Comparison of ENCODE assay signal across 1 cellular context in the genomic region with DNA sequence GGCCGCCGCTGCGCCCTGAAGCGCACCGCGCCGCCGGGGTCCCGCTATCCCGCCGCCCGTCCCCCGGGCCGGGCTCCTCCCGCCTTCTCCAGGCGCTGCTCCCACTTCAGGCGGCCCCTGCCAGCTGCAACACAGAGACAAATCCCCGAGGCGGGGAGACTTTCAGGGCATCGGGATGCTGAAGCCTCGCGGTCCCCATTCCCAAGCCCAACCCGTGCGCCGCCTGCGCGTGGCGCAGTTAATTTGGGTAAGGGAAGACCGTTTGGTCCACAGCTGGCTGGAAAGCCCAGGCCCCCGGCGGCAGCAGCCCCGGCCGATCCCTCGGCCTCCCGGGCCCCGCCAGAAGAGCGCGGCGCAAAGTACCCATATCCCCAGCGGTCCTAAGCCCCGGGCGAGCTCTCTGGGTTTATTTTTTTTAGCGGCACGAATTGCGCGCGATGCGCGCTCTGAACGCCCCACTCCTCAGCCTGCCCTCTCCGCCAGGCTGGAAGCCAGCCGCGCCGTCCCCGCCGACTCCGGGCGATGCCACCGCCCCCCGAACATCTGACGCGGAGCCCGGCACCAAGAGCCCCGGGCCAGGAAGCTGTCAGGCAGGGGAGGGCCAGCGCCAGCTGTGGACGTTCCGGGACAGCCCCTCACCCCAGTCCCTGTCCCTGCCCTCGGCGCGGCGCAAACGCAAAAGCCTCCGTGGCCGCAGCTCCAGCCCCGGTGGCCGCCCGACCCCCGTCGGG.
TF ChIP-seq lines count a peak whose summit lies in the region.

No MANE protein-coding gene starts in this region.

TF ChIP-seq in SK-N-SH, 30 proteins besides CTCF, POLR2A, EP300 and RAD21 (continued from another document):
- TF ChIP-seq, protein P1, sequence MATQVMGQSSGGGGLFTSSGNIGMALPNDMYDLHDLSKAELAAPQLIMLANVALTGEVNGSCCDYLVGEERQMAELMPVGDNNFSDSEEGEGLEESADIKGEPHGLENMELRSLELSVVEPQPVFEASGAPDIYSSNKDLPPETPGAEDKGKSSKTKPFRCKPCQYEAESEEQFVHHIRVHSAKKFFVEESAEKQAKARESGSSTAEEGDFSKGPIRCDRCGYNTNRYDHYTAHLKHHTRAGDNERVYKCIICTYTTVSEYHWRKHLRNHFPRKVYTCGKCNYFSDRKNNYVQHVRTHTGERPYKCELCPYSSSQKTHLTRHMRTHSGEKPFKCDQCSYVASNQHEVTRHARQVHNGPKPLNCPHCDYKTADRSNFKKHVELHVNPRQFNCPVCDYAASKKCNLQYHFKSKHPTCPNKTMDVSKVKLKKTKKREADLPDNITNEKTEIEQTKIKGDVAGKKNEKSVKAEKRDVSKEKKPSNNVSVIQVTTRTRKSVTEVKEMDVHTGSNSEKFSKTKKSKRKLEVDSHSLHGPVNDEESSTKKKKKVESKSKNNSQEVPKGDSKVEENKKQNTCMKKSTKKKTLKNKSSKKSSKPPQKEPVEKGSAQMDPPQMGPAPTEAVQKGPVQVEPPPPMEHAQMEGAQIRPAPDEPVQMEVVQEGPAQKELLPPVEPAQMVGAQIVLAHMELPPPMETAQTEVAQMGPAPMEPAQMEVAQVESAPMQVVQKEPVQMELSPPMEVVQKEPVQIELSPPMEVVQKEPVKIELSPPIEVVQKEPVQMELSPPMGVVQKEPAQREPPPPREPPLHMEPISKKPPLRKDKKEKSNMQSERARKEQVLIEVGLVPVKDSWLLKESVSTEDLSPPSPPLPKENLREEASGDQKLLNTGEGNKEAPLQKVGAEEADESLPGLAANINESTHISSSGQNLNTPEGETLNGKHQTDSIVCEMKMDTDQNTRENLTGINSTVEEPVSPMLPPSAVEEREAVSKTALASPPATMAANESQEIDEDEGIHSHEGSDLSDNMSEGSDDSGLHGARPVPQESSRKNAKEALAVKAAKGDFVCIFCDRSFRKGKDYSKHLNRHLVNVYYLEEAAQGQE (IDR thresholded peaks at IDR 0.05; ENCODE audit: low read depth, low read length), result 0 out of 2 replicates have a peak, but pooled peaks have one; percentile 7
